In genomic region chrX:112839856-112840255, GRCh38 we compare ENCODE assay signal across 8 cellular contexts. TPM values are rescaled to one million over a fixed set of nuclear protein-coding genes. Genes with fewer than 3 reads are reported as not detected.
DNase-seq lines count a peak whose midpoint lies in the region; ATAC-seq and TF ChIP-seq lines count a peak whose summit lies in the region.

No MANE protein-coding gene starts in this region.

- no peak for DNase-seq in HFF-Myc (ENCODE audit: extremely low read depth, low read depth)
- no peak for DNase-seq in activated T-helper 1 cell treated with anti-CD3 and anti-CD28 coated beads, Interleukin-12 subunit alpha, Interleukin-12 subunit beta, Interleukin-2, Interleukin-4 antibody, amounts not matched to agents 30 ng/mL and 10 ng/mL and 1 ng/mL, durations not matched to agents 14 hours and 24 hours and 36 hours (ENCODE audit: low spot score)
- DNase-seq in spleen, result no peak
- no peak for DNase-seq in HuH-7.5 (ENCODE audit: low spot score)
- no peak for DNase-seq in AG20443 (ENCODE audit: low spot score)
- no peak for DNase-seq in A172 (ENCODE audit: low spot score)

- H3K4me3 ChIP-seq in HFF-Myc (replicated peaks; ENCODE audit: low read depth, low read length) (peak overlapping the region; percentile 59), iPS-18c (ENCODE audit: insufficient read depth, low read depth, low read length) (peak overlapping the region; percentile 90), spleen (peak overlapping the region; percentile 56 to 89 (median 70))

- no peak for TF ChIP-seq POLR2A in spleen (IDR thresholded peaks at IDR 0.05)

- intact Hi-C loops in activated T-helper 1 cell treated with anti-CD3 and anti-CD28 coated beads, Interleukin-12 subunit alpha, Interleukin-12 subunit beta, Interleukin-2, Interleukin-4 antibody, amounts not matched to agents 30 ng/mL and 10 ng/mL and 1 ng/mL, durations not matched to agents 14 hours and 24 hours and 36 hours (cut with micrococcal nuclease), result loop anchor here (5.0 kb wide), 2 partner anchors 163 to 1158 kb away; partner anchors contain the start of genes ALG13 and LHFPL1
- intact Hi-C loops in spleen (cut with DNase I; ENCODE audit: low total_unique reads), result no loop called here

- no peaks in the 10 kb centered on the region for H3K36me3 ChIP-seq in spleen

- H3K36me3 Mint-ChIP-seq in activated T-helper 1 cell treated with anti-CD3 and anti-CD28 coated beads, Interleukin-12 subunit alpha, Interleukin-12 subunit beta, Interleukin-2, Interleukin-4 antibody, amounts not matched to agents 30 ng/mL and 10 ng/mL and 1 ng/mL, durations not matched to agents 14 hours and 24 hours and 36 hours (ENCODE audit: low read depth), result no peaks in the 10 kb centered on the region

- WGBS in spleen, 5 donors, result 9 to 37% (median 12%) methylated on average over 5 of the region's 5 CpGs

- H3K9me3 ChIP-seq in iPS-18c (ENCODE audit: control insufficient read depth, insufficient read depth, low read length) (no peaks in the 10 kb centered on the region), spleen (no peaks in the 10 kb centered on the region)

- peaks cover 0 to 7% (median 2%) of the 10 kb centered on the region in 6 donors for H3K4me1 ChIP-seq in spleen

- ATAC-seq in HG03469 (IDR thresholded peaks at IDR 0.05; ENCODE audit: unreplicated experiment), result no peak

- H3K27me3 Mint-ChIP-seq in activated T-helper 1 cell treated with anti-CD3 and anti-CD28 coated beads, Interleukin-12 subunit alpha, Interleukin-12 subunit beta, Interleukin-2, Interleukin-4 antibody, amounts not matched to agents 30 ng/mL and 10 ng/mL and 1 ng/mL, durations not matched to agents 14 hours and 24 hours and 36 hours (ENCODE audit: insufficient read depth), result peaks cover 12% of the 10 kb centered on the region

- H3K27ac Mint-ChIP-seq in activated T-helper 1 cell treated with anti-CD3 and anti-CD28 coated beads, Interleukin-12 subunit alpha, Interleukin-12 subunit beta, Interleukin-2, Interleukin-4 antibody, amounts not matched to agents 30 ng/mL and 10 ng/mL and 1 ng/mL, durations not matched to agents 14 hours and 24 hours and 36 hours, result peak overlapping the region; percentile 36

- peaks cover 0 to 26% (median 0%) of the 10 kb centered on the region in 7 donors for H3K27me3 ChIP-seq in spleen (replicated peaks in 1 of 7)

- no peak for TF ChIP-seq CTCF in HFF-Myc (IDR thresholded peaks at IDR 0.05; ENCODE audit: low read depth, low read length, missing control alignments)
- no peak for TF ChIP-seq CTCF in spleen (IDR thresholded peaks at IDR 0.05 in 8 of 11, conservative IDR thresholded peaks at IDR 0.05 in 3 of 11)

- H3K27ac ChIP-seq in spleen, result peak overlapping the region in 4 of 8 donors; percentile 77 to 83 (median 80)

- peak overlapping the region; percentile 87 for H3K4me3 Mint-ChIP-seq in activated T-helper 1 cell treated with anti-CD3 and anti-CD28 coated beads, Interleukin-12 subunit alpha, Interleukin-12 subunit beta, Interleukin-2, Interleukin-4 antibody, amounts not matched to agents 30 ng/mL and 10 ng/mL and 1 ng/mL, durations not matched to agents 14 hours and 24 hours and 36 hours

- H3K9me3 Mint-ChIP-seq in activated T-helper 1 cell treated with anti-CD3 and anti-CD28 coated beads, Interleukin-12 subunit alpha, Interleukin-12 subunit beta, Interleukin-2, Interleukin-4 antibody, amounts not matched to agents 30 ng/mL and 10 ng/mL and 1 ng/mL, durations not matched to agents 14 hours and 24 hours and 36 hours, result no peaks in the 10 kb centered on the region

- H3K4me1 Mint-ChIP-seq in activated T-helper 1 cell treated with anti-CD3 and anti-CD28 coated beads, Interleukin-12 subunit alpha, Interleukin-12 subunit beta, Interleukin-2, Interleukin-4 antibody, amounts not matched to agents 30 ng/mL and 10 ng/mL and 1 ng/mL, durations not matched to agents 14 hours and 24 hours and 36 hours (ENCODE audit: low read depth), result peaks cover 18% of the 10 kb centered on the region

RNA-seq across cellular contexts. Expression of gene AMOT, which starts 0.8 kb away (rescaled TPM):
- 1.3 and 1.9 TPM in 2 replicates for total RNA-seq in activated T-helper 1 cell treated with anti-CD3 and anti-CD28 coated beads, Interleukin-12 subunit alpha, Interleukin-12 subunit beta, Interleukin-2, Interleukin-4 antibody, amounts not matched to agents 30 ng/mL and 10 ng/mL and 1 ng/mL, durations not matched to agents 14 hours and 24 hours and 36 hours
- total RNA-seq in spleen, result 1 to 10 TPM; 3.3 to 8.0 (median 4.6) TPM
- polyA plus RNA-seq in spleen, result under 1 TPM; 0.52 to 0.90 (median 0.52) TPM
- total RNA-seq in A172 (2014; rRNA removed; shearing (Covaris generic)), result 1.7 and 3.2 TPM in 2 replicates
